Comparison of ENCODE assay signal across 20 cellular contexts in genomic region chr5:108620516-108620915, GRCh38.
"Had no signal": no experiment of that assay in that cellular context is flagged by ENCODE, and none has a peak within 500 bp of the region (broad histone marks: within the 10 kb centered on the region; RNA-seq: fewer than 3 reads in every experiment).

No MANE protein-coding gene starts in this region.

- H3K4me1 ChIP-seq: heart left ventricle, psoas muscle, right lobe of liver, spleen, tibial artery, upper lobe of right lung, vagina had no signal

- DNase-seq: effector CD8-positive, alpha-beta T cell; foreskin melanocyte; heart left ventricle; hypothalamus; kidney glomerular epithelial cell; mammary epithelial cell; naive thymus-derived CD8-positive, alpha-beta T cell; psoas muscle; retina; right lobe of liver; spleen; stimulated activated CD4-positive, alpha-beta T cell treated with anti-CD3 and anti-CD28 coated beads, Interleukin-15, amount 100 ng/mL, for 24 hours; stimulated activated CD4-positive, alpha-beta T cell treated with anti-CD3 and anti-CD28 coated beads, Interleukin-1b, Interleukin-23, amount 100 ng/mL, for 48 hours; stimulated activated CD4-positive, alpha-beta T cell treated with anti-CD3 and anti-CD28 coated beads, Interleukin-4, amount 100 ng/mL, for 24 hours; tibial artery; upper lobe of right lung had no signal

- H3K27ac ChIP-seq: heart left ventricle, neutrophil, psoas muscle, right lobe of liver, spleen, tibial artery, upper lobe of right lung, vagina had no signal

- H3K27me3 ChIP-seq: heart left ventricle, neutrophil, right lobe of liver, tibial artery, upper lobe of right lung, vagina had no signal

- H3K9me3 ChIP-seq: heart left ventricle, mucosa of descending colon, neutrophil, psoas muscle, right lobe of liver, tibial artery, upper lobe of right lung, vagina had no signal

- FAIRE-seq: islet of Langerhans had no signal

- H3K36me3 ChIP-seq: heart left ventricle, neutrophil, right lobe of liver, spleen, tibial artery, upper lobe of right lung, vagina had no signal

- H3K4me3 ChIP-seq: heart left ventricle, mucosa of descending colon, psoas muscle, right lobe of liver, spleen, tibial artery, upper lobe of right lung, vagina had no signal
